In genomic region chr2:122539311-122539710, GRCh38 we compare ENCODE assay signal across 23 cellular contexts.
"Had no signal": no experiment of that assay in that cellular context is flagged by ENCODE, and none has a peak within 500 bp of the region (broad histone marks: within the 10 kb centered on the region; RNA-seq: fewer than 3 reads in every experiment).

No MANE protein-coding gene starts in this region.

- H3K4me3 ChIP-seq: hepatocyte, left ventricle myocardium inferior, lung, ovary, right atrium auricular region, right lobe of liver, skin epidermis, stomach, testis, thyroid gland, transverse colon, upper lobe of left lung had no signal

- H3K4me1 ChIP-seq: left ventricle myocardium inferior, right atrium auricular region, right lobe of liver, stomach, testis, thyroid gland, upper lobe of left lung had no signal

- H3K27me3 ChIP-seq: hepatocyte, ovary, right atrium auricular region, right lobe of liver, stomach, testis, thyroid gland, transverse colon, upper lobe of left lung had no signal

- ATAC-seq: natural killer cell; right lobe of liver; stimulated activated naive B cell treated with anti-CD40 and anti-IgM and Interleukin-4, amounts not matched to agents 10 μg/mL and 1 μg/mL and 100 μg/mL, for 72 hours; stimulated activated naive CD8-positive, alpha-beta T cell treated with anti-CD3 and anti-CD28 coated beads, Interleukin-15, Interleukin-2, amounts not matched to agents 100 U/mL and 50 U/mL, for 24 hours had no signal

- H3K36me3 ChIP-seq: left ventricle myocardium inferior, ovary, right atrium auricular region, right lobe of liver, stomach, thyroid gland, transverse colon, upper lobe of left lung had no signal

- H3K9me3 ChIP-seq: left ventricle myocardium inferior, ovary, right atrium auricular region, right lobe of liver, stomach, testis, thyroid gland, transverse colon, upper lobe of left lung had no signal

- H2AFZ ChIP-seq: hepatocyte had no signal

- H3K4me2 ChIP-seq: hepatocyte had no signal

- DNase-seq: islet precursor cell; left ventricle myocardium inferior; mesendoderm; naive B cell; natural killer cell; nephron progenitor cell; ovary; right lobe of liver; stimulated activated CD4-positive, alpha-beta T cell treated with anti-CD3 and anti-CD28 coated beads, Interleukin-12 subunit alpha, Interleukin-12 subunit beta, amount 100 ng/mL, for 4 hours; stimulated activated CD4-positive, alpha-beta T cell treated with anti-CD3 and anti-CD28 coated beads, Interleukin-15, amount 100 ng/mL, for 24 hours; stimulated activated CD4-positive, alpha-beta T cell treated with anti-CD3 and anti-CD28 coated beads, Interleukin-2, amount 100 ng/mL, for 24 hours; stimulated activated CD4-positive, alpha-beta T cell treated with anti-CD3 and anti-CD28 coated beads, Interleukin-4, amount 100 ng/mL, for 1 hour; stimulated activated naive B cell treated with anti-CD40 and anti-IgM and Interleukin-4, amounts not matched to agents 10 μg/mL and 1 μg/mL and 100 μg/mL, for 72 hours; stimulated activated naive CD8-positive, alpha-beta T cell treated with anti-CD3 and anti-CD28 coated beads, Interleukin-15, Interleukin-2, amounts not matched to agents 100 U/mL and 50 U/mL, for 24 hours; stomach; testis; thyroid gland; transverse colon; upper lobe of left lung had no signal

- H3K79me2 ChIP-seq: hepatocyte had no signal

- H3K27ac ChIP-seq: hepatocyte, left ventricle myocardium inferior, ovary, right atrium auricular region, right lobe of liver, skin epidermis, stomach, testis, thyroid gland, transverse colon, upper lobe of left lung had no signal
